Comparison of ENCODE assay signal across 8 cellular contexts in the genomic region with DNA sequence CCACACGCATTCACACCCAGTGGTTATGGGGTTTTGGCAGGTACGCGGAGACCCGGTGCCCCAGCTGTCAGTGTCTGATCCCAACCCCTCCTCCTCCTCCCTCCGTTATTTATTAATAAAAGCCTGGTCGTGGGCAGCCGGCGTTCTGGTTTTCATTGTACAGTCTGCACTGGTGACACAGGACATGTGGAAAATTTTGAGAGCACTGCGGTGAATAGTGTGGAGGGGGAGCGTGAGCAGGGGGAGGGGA. TPM values are rescaled to one million over a fixed set of nuclear protein-coding genes. Genes with fewer than 3 reads are reported as not detected.
DNase-seq lines count a peak whose midpoint lies in the region; TF ChIP-seq lines count a peak whose summit lies in the region.

No MANE protein-coding gene starts in this region.

- no peak overlapping the region for H3K9ac ChIP-seq in HUES6 (ENCODE audit: low read length)
- no peak overlapping the region for H3K9ac ChIP-seq in neural progenitor cell

- no peaks in the 10 kb centered on the region for H3K36me3 Mint-ChIP-seq in activated naive CD4-positive, alpha-beta T cell treated with anti-CD3 and anti-CD28 coated beads, Interleukin-2, amount 50 U/mL, for 24 hours
- no peaks in the 10 kb centered on the region for H3K36me3 Mint-ChIP-seq in neural progenitor cell

- H3K9me3 ChIP-seq in HUES6 (ENCODE audit: control insufficient read depth, insufficient read depth, low read depth, low read length) (no peaks in the 10 kb centered on the region), neural progenitor cell (ENCODE audit: low read depth) (no peaks in the 10 kb centered on the region)

- peaks cover 81% of the 10 kb centered on the region for H3K4me1 Mint-ChIP-seq in activated naive CD4-positive, alpha-beta T cell treated with anti-CD3 and anti-CD28 coated beads, Interleukin-2, amount 50 U/mL, for 24 hours
- H3K4me1 Mint-ChIP-seq in neural progenitor cell, result peaks cover 91% of the 10 kb centered on the region

- H3K27me3 ChIP-seq in HUES6 (ENCODE audit: control insufficient read depth, insufficient read depth, low read length), result no peaks in the 10 kb centered on the region
- H3K27me3 ChIP-seq in neural progenitor cell, result peaks cover 48% of the 10 kb centered on the region

- H3K4me3 ChIP-seq in HUES6 (ENCODE audit: low read depth, low read length), result peak overlapping the region; percentile 49
- H3K4me3 ChIP-seq in coronary artery, result peak overlapping the region; percentile 57
- H3K4me3 ChIP-seq in neural progenitor cell, result peak overlapping the region; percentile 45

- H3K9me3 Mint-ChIP-seq in activated naive CD4-positive, alpha-beta T cell treated with anti-CD3 and anti-CD28 coated beads, Interleukin-2, amount 50 U/mL, for 24 hours, result no peaks in the 10 kb centered on the region
- no peaks in the 10 kb centered on the region for H3K9me3 Mint-ChIP-seq in neural progenitor cell

- H3K4me1 ChIP-seq in HUES6 (ENCODE audit: control insufficient read depth, insufficient read depth, low read length), result peaks cover 78% of the 10 kb centered on the region
- H3K4me1 ChIP-seq in neural progenitor cell, result peaks cover 63% of the 10 kb centered on the region

- H3F3A ChIP-seq in neural progenitor cell (ENCODE audit: low read depth), result peaks cover 24% of the 10 kb centered on the region

- no peak for DNase-seq in activated naive CD4-positive, alpha-beta T cell treated with Interleukin-2 at 50 U/mL for 16 hours
- DNase-seq in coronary artery (ENCODE audit: low spot score) (no peak), neural progenitor cell (ENCODE audit: low spot score) (no peak), dermis blood vessel endothelial cell (no peak), NCI-H1694 (lab: John Stamatoyannopoulos, UW) (no peak), globus pallidus (ENCODE audit: low spot score) (no peak)

- H3K4me3 Mint-ChIP-seq in activated naive CD4-positive, alpha-beta T cell treated with anti-CD3 and anti-CD28 coated beads, Interleukin-2, amount 50 U/mL, for 24 hours, result peak overlapping the region; percentile 82
- peak overlapping the region; percentile 83 for H3K4me3 Mint-ChIP-seq in neural progenitor cell

- no peak for TF ChIP-seq CTCF in coronary artery (IDR thresholded peaks at IDR 0.05)
- no peak for TF ChIP-seq CTCF in neural progenitor cell (IDR thresholded peaks at IDR 0.05)

- H3K27ac ChIP-seq in HUES6 (ENCODE audit: low read depth, low read length), result no peak overlapping the region
- H3K27ac ChIP-seq in coronary artery, result peak overlapping the region; percentile 93 to 97
- no peak overlapping the region for H3K27ac ChIP-seq in neural progenitor cell

- peak overlapping the region; percentile 95 for H3K27ac Mint-ChIP-seq in activated naive CD4-positive, alpha-beta T cell treated with anti-CD3 and anti-CD28 coated beads, Interleukin-2, amount 50 U/mL, for 24 hours
- peak overlapping the region; percentile 99 for H3K27ac Mint-ChIP-seq in neural progenitor cell

- peak overlapping the region; percentile 79 for H3K4me2 ChIP-seq in neural progenitor cell

- H2AFZ ChIP-seq in neural progenitor cell (replicated peaks), result peak overlapping the region; percentile 52

- no peaks in the 10 kb centered on the region for H4K20me1 ChIP-seq in neural progenitor cell (ENCODE audit: low read depth)

- no peaks in the 10 kb centered on the region for H3K27me3 Mint-ChIP-seq in activated naive CD4-positive, alpha-beta T cell treated with anti-CD3 and anti-CD28 coated beads, Interleukin-2, amount 50 U/mL, for 24 hours
- peaks cover 15% of the 10 kb centered on the region for H3K27me3 Mint-ChIP-seq in neural progenitor cell (ENCODE audit: insufficient read depth, low read depth)

- H3K36me3 ChIP-seq in HUES6 (ENCODE audit: control insufficient read depth, insufficient read depth, low read length) (no peaks in the 10 kb centered on the region), neural progenitor cell (no peaks in the 10 kb centered on the region)

- no peaks in the 10 kb centered on the region for H3K79me2 ChIP-seq in neural progenitor cell (ENCODE audit: low read depth)

RNA-seq across cellular contexts. Expression of a gene that starts 11.5 kb away (rescaled TPM):
- total RNA-seq in neural progenitor cell (ENCODE audit: low replicate concordance), result 4.8 and 14.9 TPM in 2 replicates
- 11.6 and 17.9 TPM in 2 replicates for total RNA-seq in dermis blood vessel endothelial cell

RNA-seq across cellular contexts. Expression of a gene that starts 58.1 kb away (rescaled TPM):
- total RNA-seq in neural progenitor cell (ENCODE audit: low replicate concordance) (22.5 and 24.3 TPM in 2 replicates), dermis blood vessel endothelial cell (13.5 and 14.1 TPM in 2 replicates)

Comparison
In these comparisons a context has a peak if more than half of its experiments do, and no peak if none do; other contexts are left out.
1. H3K27ac ChIP-seq: peak in coronary artery (2 of 2); none in HUES6 (single experiment) and neural progenitor cell (single experiment).
2. Peak in every context shown above with its lines, with median percentiles within 50 percentile points of each other: H3K4me3 ChIP-seq.